ENCODE assay signal across 9 cellular contexts in the genomic region with DNA sequence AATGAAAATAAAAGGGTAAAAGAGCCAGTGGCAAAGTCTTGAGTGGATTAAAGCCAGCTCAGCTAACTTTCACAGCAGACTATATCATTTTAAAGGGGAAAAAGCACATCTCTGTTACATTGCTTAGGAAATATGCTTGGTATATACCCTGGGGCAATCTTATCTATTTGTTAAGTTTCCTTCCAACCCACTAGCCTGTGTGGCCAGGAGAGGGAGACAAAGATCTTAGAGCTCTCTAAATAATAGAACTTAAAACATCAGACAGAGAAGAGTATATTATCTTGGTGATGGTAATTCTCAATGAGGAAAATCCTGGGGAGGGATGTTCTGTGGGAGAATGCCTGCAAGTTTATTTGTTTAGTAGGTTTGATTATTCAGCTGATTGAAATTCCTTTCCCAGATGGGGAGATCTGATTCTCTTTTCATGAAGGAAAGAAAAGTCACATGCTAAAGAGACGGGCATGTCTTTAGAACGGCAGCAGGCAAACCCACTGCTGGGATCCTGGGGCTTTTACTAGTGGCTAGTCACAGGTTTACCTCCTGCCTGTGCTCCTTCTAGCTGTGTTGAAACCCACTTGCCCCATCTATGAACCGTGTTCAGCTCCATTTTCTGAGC. TPM values are rescaled to one million over a fixed set of nuclear protein-coding genes. Genes with fewer than 3 reads are reported as not detected.
DNase-seq lines count a peak whose midpoint lies in the region; ATAC-seq and TF ChIP-seq lines count a peak whose summit lies in the region.
"Had no signal": no experiment of that assay in that cellular context is flagged by ENCODE, and none has a peak within 500 bp of the region (broad histone marks: within the 10 kb centered on the region; RNA-seq: fewer than 3 reads in every experiment).

No MANE protein-coding gene starts in this region.

- peaks cover 0 to 6% (median 0%) of the 10 kb centered on the region in 4 donors for H3K4me1 ChIP-seq in tibial nerve

- TF ChIP-seq EP300 in tibial nerve (IDR thresholded peaks at IDR 0.05) = no peak

- H3K9me3 Mint-ChIP-seq in memory B cell = no peaks in the 10 kb centered on the region
- H3K9me3 Mint-ChIP-seq: immature natural killer cell had no signal

- H3K36me3 Mint-ChIP-seq in memory B cell = no peaks in the 10 kb centered on the region
- H3K36me3 Mint-ChIP-seq: immature natural killer cell had no signal

- H3K27ac ChIP-seq in tibial nerve = no peak overlapping the region

- H3K9me3 ChIP-seq in tibial nerve = no peaks in the 10 kb centered on the region

- no peak overlapping the region for H3K27ac Mint-ChIP-seq in memory B cell
- H3K27ac Mint-ChIP-seq: immature natural killer cell had no signal

- 47 to 56% methylated on average over 3 of the region's 3 CpGs for WGBS in tibial nerve, 2 donors

- H3K27me3 Mint-ChIP-seq in memory B cell = peaks cover 6% of the 10 kb centered on the region

- TF ChIP-seq POLR2A in tibial nerve (IDR thresholded peaks at IDR 0.05) = no peak

- H3K4me3 ChIP-seq in GM06990 (replicated peaks; ENCODE audit: low read depth, low read length) = no peak overlapping the region
- H3K4me3 ChIP-seq in tibial nerve = no peak overlapping the region

- peak; percentile 78 for DNase-seq in A172 (ENCODE audit: low spot score)
- no peak for DNase-seq in GM06990 (ENCODE audit: extremely low read depth, insufficient read length)
- DNase-seq in NCI-H1694 treated with DMSO at 0.1 percent for 48 hours (lab: John Stamatoyannopoulos, UW) = peak; percentile 66
- DNase-seq in T-helper 9 cell = peak; percentile 8
- DNase-seq in dermis blood vessel endothelial cell = peak; percentile 72
- DNase-seq in memory B cell (ENCODE audit: low spot score in 2 of 2) = peak in 1 of 2 donors; percentile 20
- DNase-seq in tibial nerve (ENCODE audit: low spot score in 2 of 2) = peak in 1 of 2 donors; percentile 77
- DNase-seq in OCI-M2 (lab: John Stamatoyannopoulos, UW; ENCODE audit: unreplicated experiment) = no peak

- H3K4me1 Mint-ChIP-seq in memory B cell = peaks cover 4% of the 10 kb centered on the region

- no peaks in the 10 kb centered on the region for H3K36me3 ChIP-seq in GM06990 (ENCODE audit: control insufficient read depth, insufficient read depth, low read length)
- no peaks in the 10 kb centered on the region for H3K36me3 ChIP-seq in tibial nerve

- H3K27me3 ChIP-seq in GM06990 (replicated peaks; ENCODE audit: control insufficient read depth, insufficient read depth, low read length) (no peaks in the 10 kb centered on the region), tibial nerve (no peaks in the 10 kb centered on the region)

- TF ChIP-seq CTCF in GM06990 (IDR thresholded peaks at IDR 0.05; ENCODE audit: insufficient read depth, low read length, poor library complexity, severe bottlenecking) = peak; percentile 80
- peak in 4 of 5 experiments; percentile 53 to 63 (median 58) for TF ChIP-seq CTCF in tibial nerve (IDR thresholded peaks at IDR 0.05)

- H3K4me3 Mint-ChIP-seq in memory B cell = no peak overlapping the region
- H3K4me3 Mint-ChIP-seq: immature natural killer cell had no signal

- peak; percentile 81 for ATAC-seq in memory B cell (ENCODE audit: low read depth)

RNA-seq across cellular contexts. Expression of gene KCNE2, which starts 3.6 kb away (rescaled TPM):
- not detected in 2 replicates for total RNA-seq in A172 (2014; rRNA removed; shearing (Covaris generic))
- total RNA-seq in dermis blood vessel endothelial cell = not detected in 2 replicates
- 1 to 10 TPM in 1 of 4 donors, under 1 TPM in 2, not detected in 1; 0.44 to 1.5 (median 0.59) TPM for total RNA-seq in tibial nerve

RNA-seq across cellular contexts. Expression of gene SMIM11, which starts 7.9 kb away (rescaled TPM):
- total RNA-seq in A172 (2014; rRNA removed; shearing (Covaris generic)) = 3.4 and 26.4 TPM in 2 replicates
- total RNA-seq in dermis blood vessel endothelial cell = 2.0 and 2.4 TPM in 2 replicates
- total RNA-seq in tibial nerve = 10 to 100 TPM in 2 of 4 donors, 1 to 10 TPM in 2; 9.0 to 38.5 (median 12.4) TPM

RNA-seq across cellular contexts. Expression of gene SMIM34, which starts 56.3 kb away (rescaled TPM):
- total RNA-seq in A172 (2014; rRNA removed; shearing (Covaris generic)) = not detected in 2 replicates
- total RNA-seq in dermis blood vessel endothelial cell (not detected in 2 replicates), tibial nerve (not detected)

Comparison
In these comparisons a context has a peak if more than half of its experiments do, and no peak if none do; other contexts are left out.
1. DNase-seq: peak in A172 (single experiment), NCI-H1694 treated with DMSO at 0.1 percent for 48 hours (single experiment), T-helper 9 cell (single experiment) and dermis blood vessel endothelial cell (single experiment); none in GM06990 (single experiment) and OCI-M2 (single experiment).